Comparison of ENCODE assay signal across 11 cellular contexts in the genomic region with DNA sequence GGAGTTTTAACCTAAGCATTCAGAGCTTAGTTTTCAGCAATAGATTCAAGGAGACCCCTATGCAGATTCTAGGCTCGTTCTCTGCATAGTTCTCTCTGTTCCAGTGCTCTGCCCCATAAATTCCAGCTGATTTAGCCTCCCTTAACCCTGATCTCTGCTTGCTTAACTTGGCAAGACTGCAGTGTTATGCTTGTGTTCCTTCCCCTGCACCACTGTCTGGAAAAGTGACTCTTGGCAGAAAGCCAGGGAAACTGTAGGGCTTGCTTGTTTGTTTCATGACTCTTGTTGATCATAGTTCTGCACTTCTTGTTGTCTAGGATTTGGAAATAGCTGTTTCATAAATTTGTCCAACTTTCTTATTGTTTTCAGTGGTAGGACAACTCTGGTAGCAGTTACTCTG. TPM values are rescaled to one million over a fixed set of nuclear protein-coding genes. Genes with fewer than 3 reads are reported as not detected.
DNase-seq lines count a peak whose midpoint lies in the region; ATAC-seq and TF ChIP-seq lines count a peak whose summit lies in the region.
"Had no signal": no experiment of that assay in that cellular context is flagged by ENCODE, and none has a peak within 500 bp of the region (broad histone marks: within the 10 kb centered on the region; RNA-seq: fewer than 3 reads in every experiment).

No MANE protein-coding gene starts in this region.

- WGBS in GM23248 (ENCODE audit: low coverage in 1 of 2, low lambda C conversion rate in 2 of 2, missing lambda C conversion rate in 2 of 2), 2 experiments, result 4 to 13% methylated on average over 1 of the region's 1 CpG

- no peak overlapping the region for H2AFZ ChIP-seq in GM23248

- H3K9ac ChIP-seq in GM23248 (peak overlapping the region; percentile 54), adipocyte (ENCODE audit: low read length) (peak overlapping the region; percentile 78)

- no peaks in the 10 kb centered on the region for H3K27me3 ChIP-seq in GM23248 (replicated peaks; ENCODE audit: insufficient read depth)
- no peaks in the 10 kb centered on the region for H3K27me3 ChIP-seq in adipocyte (replicated peaks; ENCODE audit: control insufficient read depth, insufficient read depth, low read length)
- H3K27me3 ChIP-seq: Peyer's patch had no signal

- H3K9me3 Mint-ChIP-seq in activated CD8-positive, alpha-beta T cell treated with anti-CD3 and anti-CD28 coated beads for 36 hours, result peaks cover 7% of the 10 kb centered on the region

- H3K9me3 ChIP-seq in GM23248 (ENCODE audit: low read depth) (no peaks in the 10 kb centered on the region), adipocyte (ENCODE audit: control insufficient read depth, low read length) (no peaks in the 10 kb centered on the region)
- H3K9me3 ChIP-seq: Peyer's patch had no signal

- H3K4me1 Mint-ChIP-seq in activated CD8-positive, alpha-beta T cell treated with anti-CD3 and anti-CD28 coated beads for 36 hours (ENCODE audit: low read depth), result no peaks in the 10 kb centered on the region

- peaks cover 39% of the 10 kb centered on the region for H3K4me1 ChIP-seq in GM23248 (ENCODE audit: insufficient read depth)
- H3K4me1 ChIP-seq in adipocyte (ENCODE audit: control insufficient read depth, insufficient read depth, low read length), result peaks cover 57% of the 10 kb centered on the region
- H3K4me1 ChIP-seq: Peyer's patch had no signal

- H3K4me2 ChIP-seq in GM23248 (ENCODE audit: unreplicated experiment), result no peak overlapping the region

- no peak overlapping the region for H3K4me3 ChIP-seq in GM23248
- peak overlapping the region; percentile 23 for H3K4me3 ChIP-seq in adipocyte (ENCODE audit: low read length)
- H3K4me3 ChIP-seq: Peyer's patch had no signal

- peaks cover 31% of the 10 kb centered on the region for H3F3A ChIP-seq in GM23248 (ENCODE audit: insufficient read depth)

- H3K79me2 ChIP-seq in GM23248 (ENCODE audit: insufficient read depth), result no peaks in the 10 kb centered on the region

- peak; percentile 56 for DNase-seq in GM23248
- peak; percentile 88 for DNase-seq in adipocyte (ENCODE audit: low read depth)
- DNase-seq in globus pallidus (ENCODE audit: low spot score), result peak; percentile 33
- peak; percentile 67 for DNase-seq in pulmonary artery endothelial cell (ENCODE audit: low read depth, low spot score)
- DNase-seq in D341Med (ENCODE audit: low spot score), result no peak
- DNase-seq in activated CD8-positive, alpha-beta T cell treated with anti-CD3 and anti-CD28 coated beads for 36 hours, result no peak
- DNase-seq: NCI-H1417 treated with DMSO at 0.1 percent for 48 hours, Peyer's patch had no signal

- in situ Hi-C loops in GM23248 (cut with MboI), result no loop called here

- ATAC-seq in HG02759 (IDR thresholded peaks at IDR 0.05; ENCODE audit: unreplicated experiment), result no peak
- no peak for ATAC-seq in HG03469 (IDR thresholded peaks at IDR 0.05; ENCODE audit: unreplicated experiment)
- ATAC-seq in activated CD8-positive, alpha-beta T cell treated with anti-CD3 and anti-CD28 coated beads for 36 hours, result no peak

- intact Hi-C loops in activated CD8-positive, alpha-beta T cell treated with anti-CD3 and anti-CD28 coated beads for 36 hours (cut with micrococcal nuclease), result no loop called here

- no peak for TF ChIP-seq CTCF in activated CD8-positive, alpha-beta T cell treated with anti-CD3 and anti-CD28 coated beads for 36 hours (IDR thresholded peaks at IDR 0.05)

- CTCF ChIA-PET in activated CD8-positive, alpha-beta T cell treated with anti-CD3 and anti-CD28 coated beads for 36 hours (lab: Charles Lee), result interaction anchor here (0.8 to 1.8 kb wide), 5 partner anchors 9 to 138 kb away, joined by 3 to 6 read pairs (median 3); no protein-coding TSS in a partner anchor

- POLR2A ChIA-PET in activated CD8-positive, alpha-beta T cell treated with anti-CD3 and anti-CD28 coated beads for 36 hours (lab: Charles Lee), result no interaction called here

- peaks cover 21% of the 10 kb centered on the region for H3K27me3 Mint-ChIP-seq in activated CD8-positive, alpha-beta T cell treated with anti-CD3 and anti-CD28 coated beads for 36 hours

- H4K20me1 ChIP-seq in GM23248 (ENCODE audit: insufficient read depth), result no peaks in the 10 kb centered on the region

- no peak overlapping the region for H3K4me3 Mint-ChIP-seq in activated CD8-positive, alpha-beta T cell treated with anti-CD3 and anti-CD28 coated beads for 36 hours

- no peak overlapping the region for H3K27ac Mint-ChIP-seq in activated CD8-positive, alpha-beta T cell treated with anti-CD3 and anti-CD28 coated beads for 36 hours
- H3K27ac Mint-ChIP-seq: activated T-helper 2 cell treated with anti-CD3 and anti-CD28 coated beads, Interferon-gamma antibody, Interleukin-2, Interleukin-4, amounts not matched to agents 10 μg/mL and 5 μg/mL and 100 μg/mL, durations not matched to agents 14 hours and 24 hours and 36 hours had no signal

- no peaks in the 10 kb centered on the region for H3K9me2 ChIP-seq in GM23248 (ENCODE audit: insufficient read depth)

- H3K36me3 Mint-ChIP-seq in activated CD8-positive, alpha-beta T cell treated with anti-CD3 and anti-CD28 coated beads for 36 hours (ENCODE audit: low read depth), result no peaks in the 10 kb centered on the region

- H3K36me3 ChIP-seq in GM23248 (ENCODE audit: low read depth) (no peaks in the 10 kb centered on the region), adipocyte (ENCODE audit: control insufficient read depth, insufficient read depth, low read length, severe bottlenecking) (no peaks in the 10 kb centered on the region)
- H3K36me3 ChIP-seq: Peyer's patch had no signal

- peak overlapping the region; percentile 70 for H3K27ac ChIP-seq in GM23248

RNA-seq across cellular contexts. Expression of a gene that starts 40.2 kb away (rescaled TPM):
- 93.5 and 108 TPM in 2 replicates for total RNA-seq in GM23248 (2014; rRNA removed; shearing (Covaris generic))
- polyA plus RNA-seq in GM23248 (2016; fragmentation: Nextera tagmentation; extraction: Ambion mirVana), result 197 and 201 TPM in 2 replicates
- 46.4 and 65.2 TPM in 2 replicates for total RNA-seq in pulmonary artery endothelial cell
- 10 to 100 TPM; 27.3 to 28.0 TPM for total RNA-seq in activated CD8-positive, alpha-beta T cell treated with anti-CD3 and anti-CD28 coated beads for 36 hours

RNA-seq across cellular contexts. Expression of a gene that starts 40.2 kb away (rescaled TPM):
- total RNA-seq in GM23248 (2014; rRNA removed; shearing (Covaris generic)), result 12.6 and 21.0 TPM in 2 replicates
- polyA plus RNA-seq in GM23248 (2016; fragmentation: Nextera tagmentation; extraction: Ambion mirVana), result 28.8 and 29.7 TPM in 2 replicates
- total RNA-seq in pulmonary artery endothelial cell, result 21.2 and 26.1 TPM in 2 replicates
- total RNA-seq in activated CD8-positive, alpha-beta T cell treated with anti-CD3 and anti-CD28 coated beads for 36 hours, result 10 to 100 TPM; 25.3 to 27.0 TPM

Comparison
In these comparisons a context has a peak if more than half of its experiments do, and no peak if none do; other contexts are left out.
1. DNase-seq: peak in GM23248 (single experiment), adipocyte (single experiment), globus pallidus (single experiment) and pulmonary artery endothelial cell (single experiment); none in D341Med (single experiment) and activated CD8-positive, alpha-beta T cell treated with anti-CD3 and anti-CD28 coated beads for 36 hours (single experiment).